Comparison of ENCODE assay signal across 8 cellular contexts in the genomic region with DNA sequence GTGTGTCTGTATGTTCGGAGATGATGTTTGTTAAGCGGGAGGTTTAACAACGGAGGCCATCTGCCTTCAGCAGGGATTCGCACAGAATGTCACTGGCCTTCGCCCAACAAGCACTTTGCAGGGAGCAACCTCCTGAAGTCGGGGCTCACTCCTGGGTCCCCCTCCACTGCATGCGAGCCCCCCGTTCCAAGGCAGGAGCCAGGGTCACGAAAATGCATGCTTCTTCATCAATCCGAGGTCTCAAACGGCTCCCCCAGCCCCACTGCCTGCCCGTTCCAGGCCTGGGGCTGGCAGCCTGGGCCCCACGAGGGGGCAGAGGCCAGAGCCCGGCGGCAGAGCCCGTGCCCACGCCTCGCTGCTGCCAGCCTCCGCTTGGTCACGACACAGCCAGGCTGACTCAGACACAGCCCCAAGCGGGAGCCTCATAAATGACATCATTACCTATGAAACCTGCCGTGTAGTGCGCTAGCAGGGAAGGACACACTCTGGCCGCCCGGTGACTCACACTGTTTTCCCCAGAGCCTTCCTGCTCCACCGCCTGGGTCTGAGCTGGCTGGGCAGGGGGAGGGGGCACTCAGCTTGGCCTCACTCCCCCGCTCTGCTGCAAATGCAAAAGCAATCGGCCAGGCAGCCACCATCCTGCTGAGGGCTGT.
DNase-seq lines count a peak whose midpoint lies in the region; ATAC-seq and TF ChIP-seq lines count a peak whose summit lies in the region.

No MANE protein-coding gene starts in this region.

- DNase-seq in DMS79 (lab: John Stamatoyannopoulos, UW) (peak; percentile 38), NCI-H748 (lab: John Stamatoyannopoulos, UW; ENCODE audit: unreplicated experiment) (peak; percentile 74), cerebellar nuclear complex (lab: John Stamatoyannopoulos, UW) (peak; percentile 16 to 32), lung (ENCODE audit: low spot score) (peak; percentile 29)
- DNase-seq in stimulated activated naive CD4-positive, alpha-beta T cell treated with Interleukin-2 at 50 U/mL for 16 hours (lab: John Stamatoyannopoulos, UW) = no peak
- DNase-seq in effector memory CD4-positive, alpha-beta T cell = no peak

- H3K36me3 ChIP-seq in lung (ENCODE audit: control insufficient read depth in 2 of 2, insufficient read depth in 2 of 2, low read length in 2 of 2) = no peaks in the 10 kb centered on the region
- no peaks in the 10 kb centered on the region for H3K36me3 ChIP-seq in effector memory CD4-positive, alpha-beta T cell (ENCODE audit: control insufficient read depth, insufficient read depth, low read length)

- no peaks in the 10 kb centered on the region for H3K9me3 ChIP-seq in lung (ENCODE audit: control insufficient read depth in 2 of 2, insufficient read depth in 1 of 2, low read length in 1 of 2)
- H3K9me3 ChIP-seq in effector memory CD4-positive, alpha-beta T cell (ENCODE audit: control insufficient read depth, low read length) = no peaks in the 10 kb centered on the region

- ATAC-seq in GM18909 (IDR thresholded peaks at IDR 0.05; ENCODE audit: poor library complexity, unreplicated experiment) = peak; percentile 85
- peak; percentile 54 for ATAC-seq in HG03159 (IDR thresholded peaks at IDR 0.05; ENCODE audit: unreplicated experiment)
- ATAC-seq in lung (ENCODE audit: insufficient read depth, low FRiP score) = peak; percentile 29

- H3K4me1 ChIP-seq in lung (ENCODE audit: control insufficient read depth in 2 of 2, insufficient read depth in 2 of 2, low read length in 2 of 2) = no peaks in the 10 kb centered on the region
- H3K4me1 ChIP-seq in effector memory CD4-positive, alpha-beta T cell (ENCODE audit: control insufficient read depth, insufficient read depth, low read length, poor library complexity, severe bottlenecking) = no peaks in the 10 kb centered on the region

- H3K27me3 ChIP-seq in lung (ENCODE audit: control insufficient read depth, insufficient read depth) = peaks cover 5% of the 10 kb centered on the region
- no peaks in the 10 kb centered on the region for H3K27me3 ChIP-seq in effector memory CD4-positive, alpha-beta T cell (replicated peaks; ENCODE audit: control insufficient read depth, insufficient read depth, low read length, poor library complexity, severe bottlenecking)

- 67% methylated on average over 28 of the region's 28 CpGs for WGBS in lung, 2 donors

- H3K27ac ChIP-seq in lung (ENCODE audit: low read depth in 1 of 2, low read length in 1 of 2) = no peak overlapping the region
- H3K27ac ChIP-seq in effector memory CD4-positive, alpha-beta T cell (ENCODE audit: insufficient read depth, low read length, poor library complexity, severe bottlenecking) = no peak overlapping the region

- TF ChIP-seq CTCF in lung (IDR thresholded peaks at IDR 0.05; ENCODE audit: control extremely low read depth, extremely low read depth) = no peak

- H3K4me3 ChIP-seq in lung = no peak overlapping the region
- H3K4me3 ChIP-seq in effector memory CD4-positive, alpha-beta T cell (ENCODE audit: insufficient read depth, low read depth, low read length, poor library complexity, severe bottlenecking) = no peak overlapping the region

Comparison
In these comparisons a context has a peak if more than half of its experiments do, and no peak if none do; other contexts are left out.
1. DNase-seq: peak in DMS79 (single experiment), NCI-H748 (single experiment), cerebellar nuclear complex (2 of 2) and lung (single experiment); none in stimulated activated naive CD4-positive, alpha-beta T cell treated with Interleukin-2 at 50 U/mL for 16 hours (single experiment) and effector memory CD4-positive, alpha-beta T cell (0 of 3).
2. ATAC-seq: peak in every context shown above with its lines; median percentile 85 in GM18909; 54 in HG03159; 29 in lung.